In genomic region chr3:134485075-134485536, GRCh38 we compare ENCODE assay signal across 8 cellular contexts. TPM values are rescaled to one million over a fixed set of nuclear protein-coding genes. Genes with fewer than 3 reads are reported as not detected.
A peak's percentile ranks its signal among the peaks of the same experiment; 100 is the strongest.
DNase-seq lines count a peak whose midpoint lies in the region; TF ChIP-seq lines count a peak whose summit lies in the region.

No MANE protein-coding gene starts in this region.

- H3K27ac ChIP-seq in temporal lobe (ENCODE audit: low read depth, low read length), result peak overlapping the region; percentile 84

- H3K27ac Mint-ChIP-seq in brain, result peak overlapping the region; percentile 96 to 100 (median 99)

- H3K4me1 Mint-ChIP-seq in brain, result peaks cover 66% of the 10 kb centered on the region

- H3K9me3 Mint-ChIP-seq in brain, result no peaks in the 10 kb centered on the region

- peaks cover 6% of the 10 kb centered on the region for H3K27me3 Mint-ChIP-seq in brain

- H3K36me3 Mint-ChIP-seq in brain, result peaks cover 31% of the 10 kb centered on the region

- peak overlapping the region; percentile 91 to 97 (median 93) for H3K4me3 Mint-ChIP-seq in brain

- no peak for TF ChIP-seq CTCF in brain (conservative IDR thresholded peaks at IDR 0.05)

- peak; percentile 10 for DNase-seq in activated CD4-positive, alpha-beta T cell treated with anti-CD3 and anti-CD28 coated beads for 1 hour
- no peak for DNase-seq in activated CD4-positive, alpha-beta T cell treated with anti-CD3 and anti-CD28 coated beads, Interleukin-2, amount 50 U/mL, for 4 hours
- DNase-seq in HCEC 1CT, result peak; percentile 27
- peak; percentile 56 for DNase-seq in NCI-H146 treated with DMSO at 0.1 percent for 48 hours (lab: John Stamatoyannopoulos, UW; ENCODE audit: unreplicated experiment)
- peak; percentile 47 for DNase-seq in kidney tubule cell (ENCODE audit: low spot score)
- DNase-seq in NCI-H187 treated with DMSO at 0.1 percent for 48 hours (lab: John Stamatoyannopoulos, UW), result no peak

RNA-seq across cellular contexts. Expression of gene ANAPC13, which starts 0.7 kb away (rescaled TPM):
- polyA plus RNA-seq in brain (ENCODE audit: insufficient read depth, low read depth, low replicate concordance), result 81.3 TPM
- total RNA-seq in temporal lobe, result 40.8 TPM

RNA-seq across cellular contexts. Expression of gene CEP63, which starts 0.8 kb away (rescaled TPM):
- polyA plus RNA-seq in brain (ENCODE audit: insufficient read depth, low read depth, low replicate concordance), result 16.6 TPM
- total RNA-seq in temporal lobe, result 29.5 TPM

Comparison
In these comparisons a context has a peak if more than half of its experiments do, and no peak if none do; other contexts are left out.
1. DNase-seq: peak in activated CD4-positive, alpha-beta T cell treated with anti-CD3 and anti-CD28 coated beads for 1 hour (single experiment), HCEC 1CT (single experiment), NCI-H146 treated with DMSO at 0.1 percent for 48 hours (single experiment) and kidney tubule cell (single experiment); none in activated CD4-positive, alpha-beta T cell treated with anti-CD3 and anti-CD28 coated beads, Interleukin-2, amount 50 U/mL, for 4 hours (0 of 2) and NCI-H187 treated with DMSO at 0.1 percent for 48 hours (single experiment).